ENCODE assay signal across 11 cellular contexts in genomic region chr17:33686171-33686570, GRCh38.
DNase-seq lines count a peak whose midpoint lies in the region; FAIRE-seq and TF ChIP-seq lines count a peak whose summit lies in the region.
"Had no signal": no experiment of that assay in that cellular context is flagged by ENCODE, and none has a peak within 500 bp of the region (broad histone marks: within the 10 kb centered on the region; RNA-seq: fewer than 3 reads in every experiment).

No MANE protein-coding gene starts in this region.

- FAIRE-seq in small intestine (lab: Jason Lieb, UNC), result no peak

- H3K9ac ChIP-seq in KMS-11 (no peak overlapping the region), colonic mucosa (ENCODE audit: low read depth in 2 of 2, low read length in 2 of 2) (no peak overlapping the region)

- H3K9me3 ChIP-seq in colonic mucosa, result no peaks in the 10 kb centered on the region
- no peaks in the 10 kb centered on the region for H3K9me3 ChIP-seq in small intestine (ENCODE audit: control insufficient read depth, low read depth)
- H3K9me3 ChIP-seq: neutrophil had no signal

- no peak overlapping the region for H2AFZ ChIP-seq in KMS-11 (ENCODE audit: low read depth)

- no peaks in the 10 kb centered on the region for H4K20me1 ChIP-seq in KMS-11 (ENCODE audit: insufficient read depth)

- no peak overlapping the region for H3K4me3 Mint-ChIP-seq in activated CD4-positive, alpha-beta T cell treated with anti-CD3 and anti-CD28 coated beads, Interleukin-2, amount 10 ng/mL, durations not matched to agents 24 days and 14 days

- H3K27me3 ChIP-seq in KMS-11 (ENCODE audit: insufficient read depth, low read depth) (no peaks in the 10 kb centered on the region), colonic mucosa (no peaks in the 10 kb centered on the region), small intestine (ENCODE audit: control insufficient read depth in 2 of 2, insufficient read depth in 2 of 2, low read length in 2 of 2) (no peaks in the 10 kb centered on the region)
- H3K27me3 ChIP-seq: neutrophil had no signal

- no peaks in the 10 kb centered on the region for H3K9me3 Mint-ChIP-seq in activated CD4-positive, alpha-beta T cell treated with anti-CD3 and anti-CD28 coated beads, Interleukin-2, amount 10 ng/mL, durations not matched to agents 24 days and 14 days

- peak; percentile 64 for TF ChIP-seq CTCF in KMS-11 (conservative IDR thresholded peaks at IDR 0.05; ENCODE audit: low read depth, low read length)
- no peak for TF ChIP-seq CTCF in colonic mucosa (IDR thresholded peaks at IDR 0.05)

- no peaks in the 10 kb centered on the region for H3K36me3 Mint-ChIP-seq in activated CD4-positive, alpha-beta T cell treated with anti-CD3 and anti-CD28 coated beads, Interleukin-2, amount 10 ng/mL, durations not matched to agents 24 days and 14 days (ENCODE audit: low read depth)

- H3K4me1 ChIP-seq in KMS-11 (ENCODE audit: low read depth, poor library complexity, severe bottlenecking), result no peaks in the 10 kb centered on the region
- H3K4me1 ChIP-seq in colonic mucosa, result no peaks in the 10 kb centered on the region
- no peaks in the 10 kb centered on the region for H3K4me1 ChIP-seq in small intestine (ENCODE audit: control insufficient read depth in 2 of 2, insufficient read depth in 1 of 2, low read depth in 1 of 2, low read length in 1 of 2)
- H3K4me1 ChIP-seq: stomach had no signal

- H3K4me2 ChIP-seq in KMS-11, result no peak overlapping the region

- no peaks in the 10 kb centered on the region for H3K4me1 Mint-ChIP-seq in activated CD4-positive, alpha-beta T cell treated with anti-CD3 and anti-CD28 coated beads, Interleukin-2, amount 10 ng/mL, durations not matched to agents 24 days and 14 days

- H3K4me3 ChIP-seq in KMS-11 (IDR thresholded peaks at IDR 0.05; ENCODE audit: insufficient read depth, low read depth, low read length), result no peak overlapping the region
- H3K4me3 ChIP-seq in colonic mucosa, result no peak overlapping the region
- no peak overlapping the region for H3K4me3 ChIP-seq in small intestine (ENCODE audit: low read depth in 1 of 2, low read length in 2 of 2)
- H3K4me3 ChIP-seq: stomach had no signal

- intact Hi-C loops in activated CD4-positive, alpha-beta T cell treated with anti-CD3 and anti-CD28 coated beads, Interleukin-2, amount 10 ng/mL, durations not matched to agents 24 days and 14 days (cut with micrococcal nuclease), result no loop called here
- intact Hi-C loops in colonic mucosa (cut with DNase I), result no loop called here

- H3K27me3 Mint-ChIP-seq in activated CD4-positive, alpha-beta T cell treated with anti-CD3 and anti-CD28 coated beads, Interleukin-2, amount 10 ng/mL, durations not matched to agents 24 days and 14 days, result no peaks in the 10 kb centered on the region

- H3K27ac Mint-ChIP-seq in activated CD4-positive, alpha-beta T cell treated with anti-CD3 and anti-CD28 coated beads, Interleukin-2, amount 10 ng/mL, durations not matched to agents 24 days and 14 days, result no peak overlapping the region

- 72 to 84% (median 76%) methylated on average over 4 of the region's 4 CpGs for WGBS in small intestine, 3 donors

- H3K79me2 ChIP-seq in KMS-11 (ENCODE audit: insufficient read depth, low read depth), result no peaks in the 10 kb centered on the region

- H3K36me3 ChIP-seq in KMS-11 (ENCODE audit: insufficient read depth), result no peaks in the 10 kb centered on the region
- no peaks in the 10 kb centered on the region for H3K36me3 ChIP-seq in colonic mucosa
- H3K36me3 ChIP-seq in small intestine (ENCODE audit: control insufficient read depth in 2 of 2, insufficient read depth in 2 of 2, low read length in 2 of 2), result no peaks in the 10 kb centered on the region
- H3K36me3 ChIP-seq: neutrophil, stomach had no signal

- H3K27ac ChIP-seq in KMS-11 (no peak overlapping the region), colonic mucosa (no peak overlapping the region), small intestine (ENCODE audit: low read depth in 1 of 2, low read length in 1 of 2) (no peak overlapping the region)
- H3K27ac ChIP-seq: neutrophil, stomach had no signal

- peak; percentile 74 for DNase-seq in activated CD4-positive, alpha-beta T cell treated with anti-CD3 and anti-CD28 coated beads, Interleukin-2, amount 10 ng/mL, durations not matched to agents 24 days and 14 days
- DNase-seq in activated CD4-positive, alpha-beta T cell treated with anti-CD3 and anti-CD28 coated beads, Interleukin-2, amount 50 U/mL, for 1 hour, result no peak
- DNase-seq in colonic mucosa, result peak; percentile 21
- peak; percentile 2 for DNase-seq in small intestine
- no peak for DNase-seq in NK-92 (lab: John Stamatoyannopoulos, UW; ENCODE audit: unreplicated experiment)
- DNase-seq in T1000 (lab: John Stamatoyannopoulos, UW), result no peak
- DNase-seq in inferior parietal cortex (ENCODE audit: extremely low spot score), result no peak
- DNase-seq: NCI-H2029, stomach had no signal

Comparison
In these comparisons a context has a peak if more than half of its experiments do, and no peak if none do; other contexts are left out.
1. DNase-seq: peak in activated CD4-positive, alpha-beta T cell treated with anti-CD3 and anti-CD28 coated beads, Interleukin-2, amount 10 ng/mL, durations not matched to agents 24 days and 14 days (single experiment), colonic mucosa (single experiment) and small intestine (single experiment); none in activated CD4-positive, alpha-beta T cell treated with anti-CD3 and anti-CD28 coated beads, Interleukin-2, amount 50 U/mL, for 1 hour (single experiment), NK-92 (single experiment), T1000 (single experiment) and inferior parietal cortex (single experiment).